Comparison of ENCODE assay signal across 2 cellular contexts in genomic region chr20:62741191-62741676, GRCh38.
A peak's percentile ranks its signal among the peaks of the same experiment; 100 is the strongest.
TF ChIP-seq lines count a peak whose summit lies in the region.

No MANE protein-coding gene starts in this region.

TF ChIP-seq in Ishikawa, 13 proteins besides CTCF, POLR2A, EP300 and RAD21 (continued from another document):
- TF ChIP-seq REST (IDR thresholded peaks at IDR 0.05; ENCODE audit: low read depth) (peak; percentile 93), FOXM1 (IDR thresholded peaks at IDR 0.05; ENCODE audit: borderline replicate concordance, low read depth) (no peak), TEAD4 (IDR thresholded peaks at IDR 0.05) (peak; percentile 68), TAF1 (IDR thresholded peaks at IDR 0.05; ENCODE audit: low read depth) (no peak), ZBTB7A (IDR thresholded peaks at IDR 0.05; ENCODE audit: low read depth) (peak; percentile 59), CREB1 (IDR thresholded peaks at IDR 0.05; ENCODE audit: low read depth) (no peak), CEBPB (IDR thresholded peaks at IDR 0.05) (no peak), NFIC (IDR thresholded peaks at IDR 0.05) (no peak), YY1 (IDR thresholded peaks at IDR 0.05; ENCODE audit: low read depth) (no peak)
- TF ChIP-seq, protein P1, sequence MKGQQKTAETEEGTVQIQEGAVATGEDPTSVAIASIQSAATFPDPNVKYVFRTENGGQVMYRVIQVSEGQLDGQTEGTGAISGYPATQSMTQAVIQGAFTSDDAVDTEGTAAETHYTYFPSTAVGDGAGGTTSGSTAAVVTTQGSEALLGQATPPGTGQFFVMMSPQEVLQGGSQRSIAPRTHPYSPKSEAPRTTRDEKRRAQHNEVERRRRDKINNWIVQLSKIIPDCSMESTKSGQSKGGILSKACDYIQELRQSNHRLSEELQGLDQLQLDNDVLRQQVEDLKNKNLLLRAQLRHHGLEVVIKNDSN (IDR thresholded peaks at IDR 0.05), result no peak

TF ChIP-seq in GM12878, 131 proteins besides CTCF, POLR2A, EP300 and RAD21:
- TF ChIP-seq REST (IDR thresholded peaks at IDR 0.05; ENCODE audit: low read depth, low read length), result peak; percentile 77
- no peak for TF ChIP-seq ZNF622 (IDR thresholded peaks at IDR 0.05)
TF ChIP-seq in GM12878: peak in this region for 1.
